In genomic region chr5:81925012-81925411, GRCh38 we compare ENCODE assay signal across 16 cellular contexts. TPM values are rescaled to one million over a fixed set of nuclear protein-coding genes. Genes with fewer than 3 reads are reported as not detected.
A peak's percentile ranks its signal among the peaks of the same experiment; 100 is the strongest.
DNase-seq lines count a peak whose midpoint lies in the region; TF ChIP-seq lines count a peak whose summit lies in the region.
"Had no signal": no experiment of that assay in that cellular context is flagged by ENCODE, and none has a peak within 500 bp of the region (broad histone marks: within the 10 kb centered on the region; RNA-seq: fewer than 3 reads in every experiment).

No MANE protein-coding gene starts in this region.

- H3K9me3 Mint-ChIP-seq in chondrocyte (ENCODE audit: low read depth) (peaks cover 13% of the 10 kb centered on the region), osteocyte (ENCODE audit: unreplicated experiment) (no peaks in the 10 kb centered on the region)

- peaks cover 4% of the 10 kb centered on the region for H3K36me3 Mint-ChIP-seq in chondrocyte (ENCODE audit: low read depth)
- no peaks in the 10 kb centered on the region for H3K36me3 Mint-ChIP-seq in osteocyte (ENCODE audit: unreplicated experiment)
- H3K36me3 Mint-ChIP-seq: CD4-positive, CD25-positive, alpha-beta regulatory T cell had no signal

- TF ChIP-seq CTCF in chondrocyte (IDR thresholded peaks at IDR 0.05), result no peak
- no peak for TF ChIP-seq CTCF in osteocyte (IDR thresholded peaks at IDR 0.05)

- H3K4me3 Mint-ChIP-seq in chondrocyte (ENCODE audit: unreplicated experiment) (no peak overlapping the region), osteocyte (ENCODE audit: unreplicated experiment) (no peak overlapping the region)
- H3K4me3 Mint-ChIP-seq: B cell; CD4-positive, CD25-positive, alpha-beta regulatory T cell; CD8-positive, alpha-beta memory T cell; H9 had no signal

- DNase-seq in NCI-H524 (lab: John Stamatoyannopoulos, UW) (peak; percentile 11 to 35), NCI-H524 treated with DMSO at 0.1 percent for 48 hours (lab: John Stamatoyannopoulos, UW) (no peak), G401 (ENCODE audit: low spot score) (peak; percentile 24), NCI-H82 treated with DMSO at 0.1 percent for 48 hours (lab: John Stamatoyannopoulos, UW; ENCODE audit: unreplicated experiment) (peak; percentile 21), cerebellar cortex (ENCODE audit: low spot score) (peak; percentile 17), chondrocyte (ENCODE audit: low spot score) (no peak), osteocyte (ENCODE audit: extremely low spot score, unreplicated experiment) (no peak), NCI-H2081 (lab: John Stamatoyannopoulos, UW) (no peak)
- DNase-seq: 8988T; CD4-positive, CD25-positive, alpha-beta regulatory T cell; CD8-positive, alpha-beta memory T cell; COR-L47; DMS153; GF-D8; H9 had no signal

- in situ Hi-C loops in G401 (cut with HindIII; ENCODE audit: low sequenced_read_pairs), result no loop called here

- no peaks in the 10 kb centered on the region for H3K4me1 Mint-ChIP-seq in chondrocyte (ENCODE audit: low read depth)
- H3K4me1 Mint-ChIP-seq in osteocyte (ENCODE audit: unreplicated experiment), result no peaks in the 10 kb centered on the region
- H3K4me1 Mint-ChIP-seq: B cell; CD4-positive, CD25-positive, alpha-beta regulatory T cell; CD8-positive, alpha-beta memory T cell had no signal

- no peak overlapping the region for H3K27ac Mint-ChIP-seq in chondrocyte (ENCODE audit: unreplicated experiment)
- no peak overlapping the region for H3K27ac Mint-ChIP-seq in osteocyte (ENCODE audit: unreplicated experiment)
- H3K27ac Mint-ChIP-seq: B cell; CD4-positive, CD25-positive, alpha-beta regulatory T cell; CD8-positive, alpha-beta memory T cell; H9 had no signal

- H3K27me3 Mint-ChIP-seq in chondrocyte (ENCODE audit: low read depth), result no peaks in the 10 kb centered on the region
- peaks cover 15% of the 10 kb centered on the region for H3K27me3 Mint-ChIP-seq in osteocyte (ENCODE audit: unreplicated experiment)

RNA-seq across cellular contexts. Expression of gene ATG10, which starts 46.8 kb away (rescaled TPM):
- 16.1 and 29.3 TPM in 2 replicates for total RNA-seq in G401 (2014; rRNA removed; shearing (Covaris generic))
- total RNA-seq in chondrocyte (6.4 to 11.2 TPM (median 8.5 TPM) in 3 replicates), osteocyte (7.8 and 8.3 TPM in 2 replicates)

Comparison
In these comparisons a context has a peak if more than half of its experiments do, and no peak if none do; other contexts are left out.
1. DNase-seq: peak in NCI-H524 (2 of 2), G401 (single experiment), NCI-H82 treated with DMSO at 0.1 percent for 48 hours (single experiment) and cerebellar cortex (single experiment); none in NCI-H524 treated with DMSO at 0.1 percent for 48 hours (single experiment), chondrocyte (single experiment), osteocyte (single experiment) and NCI-H2081 (0 of 2).